8 cellular contexts compared by ENCODE assay signal in the genomic region with DNA sequence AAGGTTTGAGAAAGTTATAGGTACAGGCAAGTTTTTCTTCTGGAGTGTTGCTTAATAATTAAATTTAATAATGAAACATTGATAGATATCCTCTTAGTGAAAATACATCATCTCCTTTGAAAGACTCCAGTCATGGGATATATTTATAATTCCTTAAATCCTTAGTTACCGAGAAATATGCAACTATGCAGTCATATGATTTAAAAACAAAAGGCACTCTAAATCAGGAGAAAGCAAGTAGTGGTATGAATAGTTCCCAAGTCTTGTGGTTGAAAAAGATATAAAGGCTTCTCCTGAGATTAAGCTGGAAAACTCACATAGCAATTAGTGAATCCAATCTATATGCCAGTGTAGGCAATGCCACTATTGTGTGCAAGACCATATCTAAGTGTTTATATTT.
"Had no signal": no experiment of that assay in that cellular context is flagged by ENCODE, and none has a peak within 500 bp of the region (broad histone marks: within the 10 kb centered on the region; RNA-seq: fewer than 3 reads in every experiment).

No MANE protein-coding gene starts in this region.

- DNase-seq: H9, HCEC 1CT, KBM-7 had no signal

- FAIRE-seq: H1, H54, HepG2 had no signal

- ATAC-seq: GM23338, HepG2 had no signal

- H3K27ac ChIP-seq: HL-60 had no signal

- H3K4me3 ChIP-seq: GM23338 had no signal
